ENCODE assay signal across 14 cellular contexts in the genomic region with DNA sequence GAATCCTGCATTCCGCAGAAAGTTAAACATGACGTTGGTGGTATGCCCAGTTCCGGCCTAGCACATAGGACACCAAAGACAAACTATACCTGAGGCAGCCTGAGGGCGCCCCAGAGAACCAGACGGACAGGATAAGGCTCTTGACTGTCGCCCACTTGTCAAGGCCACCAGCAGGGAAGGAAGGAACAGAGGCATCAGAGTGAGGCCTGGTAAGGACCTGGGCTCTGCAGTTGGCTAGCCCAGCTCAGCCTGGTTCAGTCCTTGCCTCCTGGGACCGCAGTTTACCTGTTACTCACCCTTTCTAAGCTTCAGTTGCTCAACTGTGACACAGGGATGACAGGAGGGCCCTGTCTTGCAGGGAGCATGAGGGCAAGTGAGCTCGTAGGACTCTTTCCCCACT.
DNase-seq lines count a peak whose midpoint lies in the region; ATAC-seq and TF ChIP-seq lines count a peak whose summit lies in the region.
"Had no signal": no experiment of that assay in that cellular context is flagged by ENCODE, and none has a peak within 500 bp of the region (broad histone marks: within the 10 kb centered on the region; RNA-seq: fewer than 3 reads in every experiment).

No MANE protein-coding gene starts in this region.

- H3K4me2 ChIP-seq in HCT116 (ENCODE audit: low read length) (no peak overlapping the region), GM23248 (ENCODE audit: unreplicated experiment) (no peak overlapping the region)

- no peak for TF ChIP-seq POLR2A in HCT116 (IDR thresholded peaks at IDR 0.05; ENCODE audit: borderline replicate concordance, extremely low read depth, insufficient read depth, insufficient read length)
- TF ChIP-seq POLR2A in sigmoid colon (IDR thresholded peaks at IDR 0.05), result no peak

- in situ Hi-C loops in GM23248 (cut with MboI), result no loop called here

- 82 to 87% methylated on average over 8 of the region's 8 CpGs for WGBS in sigmoid colon, 2 donors
- WGBS in GM23248 (ENCODE audit: low coverage in 1 of 2, low lambda C conversion rate in 2 of 2, missing lambda C conversion rate in 2 of 2), 2 experiments, result 79 to 83% methylated on average over 7 to 8 of the region's 8 CpGs

- ATAC-seq in HCT116 (peak; percentile 58), left lobe of liver (peak; percentile 11)
- ATAC-seq: activated T-cell treated with anti-CD3 and anti-CD28 coated beads, Interleukin-2, amount 50 U/mL, for 72 hours had no signal

- no peaks in the 10 kb centered on the region; the same call in 1 of the 2 replicates for H3F3A ChIP-seq in GM23248 (ENCODE audit: insufficient read depth)

- BruUV-seq in HCT116 (replicated peaks; lab: Mats Ljungman, UMichigan), result no TSS peak

- no peak for TF ChIP-seq RAD21 in HCT116 (IDR thresholded peaks at IDR 0.05; ENCODE audit: low read depth)

- H3K36me3 ChIP-seq in HCT116 (ENCODE audit: control insufficient read depth in 1 of 2, insufficient read depth in 2 of 2, low read length in 2 of 2) (peaks cover 17 to 25% of the 10 kb centered on the region in 2 experiments), sigmoid colon (peaks cover 0 to 32% (median 12%) of the 10 kb centered on the region in 4 donors), GM23248 (ENCODE audit: low read depth) (peaks cover 23% of the 10 kb centered on the region)

- H3K4me3 ChIP-seq in HCT116 (replicated peaks in 1 of 2; ENCODE audit: low read depth in 1 of 2, low read length in 2 of 2) (no peak overlapping the region), sigmoid colon (no peak overlapping the region), GM23248 (no peak overlapping the region)

- DNase-seq in HCT116 (ENCODE audit: low read depth, low spot score) (no peak), left lobe of liver (ENCODE audit: low spot score) (no peak), sigmoid colon (no peak), NCI-H2029 (lab: John Stamatoyannopoulos, UW) (no peak), inferior parietal cortex (ENCODE audit: extremely low spot score) (no peak), GM23248 (no peak), NCI-H1092 treated with DMSO at 0.1 percent for 48 hours (lab: John Stamatoyannopoulos, UW) (no peak)
- DNase-seq: activated CD4-positive, alpha-beta T cell treated with anti-CD3 and anti-CD28 coated beads for 48 hours; activated T-cell treated with anti-CD3 and anti-CD28 coated beads, Interleukin-2, amount 50 U/mL, for 72 hours; amniotic stem cell; Karpas-422; kidney glomerular epithelial cell; NCI-H2081 treated with DMSO at 0.1 percent for 48 hours had no signal

- H3K9me3 ChIP-seq in HCT116 (ENCODE audit: control insufficient read depth in 1 of 2, insufficient read depth in 1 of 2, low read depth in 1 of 2, low read length in 2 of 2), result no peaks in the 10 kb centered on the region
- H3K9me3 ChIP-seq in sigmoid colon, result no peaks in the 10 kb centered on the region
- no peaks in the 10 kb centered on the region for H3K9me3 ChIP-seq in GM23248 (ENCODE audit: low read depth)

- CTCF ChIA-PET in HCT116 (lab: Charles Lee), result no interaction called here

- POLR2A ChIA-PET in HCT116 (lab: Charles Lee), result no interaction called here

- TF ChIP-seq CTCF in HCT116 (IDR thresholded peaks at IDR 0.05 in 2 of 3, conservative IDR thresholded peaks at IDR 0.05 in 1 of 3; ENCODE audit: borderline replicate concordance in 1 of 3, insufficient read depth in 1 of 3, low read depth in 2 of 3, low read length in 2 of 3) (no peak), sigmoid colon (IDR thresholded peaks at IDR 0.05) (no peak)

- no peaks in the 10 kb centered on the region for H3K79me2 ChIP-seq in HCT116 (ENCODE audit: insufficient read depth, low read length)
- peaks cover 5% of the 10 kb centered on the region; the same call in 1 of the 2 replicates for H3K79me2 ChIP-seq in GM23248 (ENCODE audit: insufficient read depth)

- H3K4me1 ChIP-seq in HCT116 (ENCODE audit: control insufficient read depth in 1 of 2, insufficient read depth in 2 of 2, low read length in 2 of 2), result no peaks in the 10 kb centered on the region
- H3K4me1 ChIP-seq in sigmoid colon, result no peaks in the 10 kb centered on the region
- no peaks in the 10 kb centered on the region for H3K4me1 ChIP-seq in GM23248 (ENCODE audit: insufficient read depth)

- no peak overlapping the region for H2AFZ ChIP-seq in HCT116 (ENCODE audit: low read depth, low read length, poor library complexity, severe bottlenecking)
- H2AFZ ChIP-seq in GM23248, result no peak overlapping the region

- no peaks in the 10 kb centered on the region for H4K20me1 ChIP-seq in HCT116 (ENCODE audit: insufficient read depth)
- no peaks in the 10 kb centered on the region for H4K20me1 ChIP-seq in GM23248 (ENCODE audit: insufficient read depth)

- RAD21 ChIA-PET in HCT116 (lab: Charles Lee; ENCODE audit: low non-redundant PET in 1 of 2, low total read pairs in 2 of 2, uncharacterized antibody in 2 of 2, unreplicated experiment in 2 of 2), result no interaction called here

- H3K27me3 ChIP-seq in HCT116 (ENCODE audit: insufficient read depth, low read length) (no peaks in the 10 kb centered on the region), sigmoid colon (no peaks in the 10 kb centered on the region), GM23248 (replicated peaks; ENCODE audit: insufficient read depth) (no peaks in the 10 kb centered on the region)

- intact Hi-C loops in HCT116 (cut with micrococcal nuclease) (no loop called here), sigmoid colon (cut with DNase I) (no loop called here)

- H3K27ac ChIP-seq in HCT116 (ENCODE audit: low read depth, low read length) (no peak overlapping the region), angular gyrus (ENCODE audit: low read depth, low read length) (peak overlapping the region; percentile 32), sigmoid colon (peak overlapping the region; percentile 30 to 60 (median 46)), GM23248 (no peak overlapping the region)

- H3K9ac ChIP-seq in HCT116 (ENCODE audit: low read length), result no peak overlapping the region
- no peak overlapping the region for H3K9ac ChIP-seq in GM23248

- TF ChIP-seq EP300 in sigmoid colon (IDR thresholded peaks at IDR 0.05), result no peak

- H3K9me2 ChIP-seq in HCT116 (ENCODE audit: insufficient read depth) (no peaks in the 10 kb centered on the region), GM23248 (ENCODE audit: insufficient read depth) (no peaks in the 10 kb centered on the region)

TF ChIP-seq in HCT116, 20 proteins besides CTCF, POLR2A, EP300 and RAD21:
- TF ChIP-seq ZBTB33 (IDR thresholded peaks at IDR 0.05; ENCODE audit: extremely low read depth, insufficient replicate concordance, low read length), result no peak
- no peak for TF ChIP-seq EZH2phosphoT487 (IDR thresholded peaks at IDR 0.05; ENCODE audit: borderline replicate concordance)
- TF ChIP-seq ZFX (IDR thresholded peaks at IDR 0.05), result no peak
- TF ChIP-seq YY1 (IDR thresholded peaks at IDR 0.05; ENCODE audit: extremely low read depth, insufficient replicate concordance, low read depth, low read length), result no peak
- TF ChIP-seq JUND (IDR thresholded peaks at IDR 0.05), result no peak
- no peak for TF ChIP-seq SRF (IDR thresholded peaks at IDR 0.05; ENCODE audit: low read depth)
- TF ChIP-seq ELF1 (IDR thresholded peaks at IDR 0.05; ENCODE audit: borderline replicate concordance, low read depth), result no peak
- no peak for TF ChIP-seq EGR1 (IDR thresholded peaks at IDR 0.05; ENCODE audit: low read depth)
- no peak for TF ChIP-seq CEBPB (IDR thresholded peaks at IDR 0.05; ENCODE audit: low read depth)
- TF ChIP-seq ATF3 (IDR thresholded peaks at IDR 0.05), result no peak
- no peak for TF ChIP-seq CBX3 (IDR thresholded peaks at IDR 0.05; ENCODE audit: low read depth)
- no peak for TF ChIP-seq SIN3A (IDR thresholded peaks at IDR 0.05; ENCODE audit: low read depth)
- TF ChIP-seq MAX (IDR thresholded peaks at IDR 0.05), result no peak
- no peak for TF ChIP-seq POLR2AphosphoS5 (IDR thresholded peaks at IDR 0.05; ENCODE audit: low read depth, low read length)
- TF ChIP-seq FOSL1 (IDR thresholded peaks at IDR 0.05; ENCODE audit: low read depth), result no peak

Comparison
In these comparisons a context has a peak if more than half of its experiments do, and no peak if none do; other contexts are left out.
1. H3K27ac ChIP-seq: peak in angular gyrus (single experiment) and sigmoid colon (4 of 4); none in HCT116 (single experiment) and GM23248 (single experiment).